8 cellular contexts compared by ENCODE assay signal in genomic region chr15:63834500-63835210, GRCh38. TPM values are rescaled to one million over a fixed set of nuclear protein-coding genes. Genes with fewer than 3 reads are reported as not detected.
DNase-seq lines count a peak whose midpoint lies in the region; ATAC-seq, FAIRE-seq and TF ChIP-seq lines count a peak whose summit lies in the region.

No MANE protein-coding gene starts in this region.

- no peak for TF ChIP-seq CTCF in AG04449 (IDR thresholded peaks at IDR 0.05; ENCODE audit: insufficient read depth, low read length, missing control alignments)
- TF ChIP-seq CTCF in bronchial epithelial cell (IDR thresholded peaks at IDR 0.05; ENCODE audit: insufficient read depth, low read length, severe bottlenecking) = no peak
- no peak for TF ChIP-seq CTCF in omental fat pad (IDR thresholded peaks at IDR 0.05)

- H3K9me3 ChIP-seq in HUES6 (ENCODE audit: control insufficient read depth, insufficient read depth, low read depth, low read length) (no peaks in the 10 kb centered on the region), mononuclear cell (ENCODE audit: low read depth, low read length) (no peaks in the 10 kb centered on the region)

- CTCF ChIA-PET in AG04449 (lab: Yijun Ruan, JAX) = interaction anchor here (0.8 to 1.0 kb wide), 2 partner anchors 48 to 212 kb away, joined by 3 read pairs; partner anchors contain the start of gene DAPK2

- POLR2A ChIA-PET in AG04449 (lab: Yijun Ruan, JAX) = no interaction called here

- H3K36me3 ChIP-seq in HUES6 (ENCODE audit: control insufficient read depth, insufficient read depth, low read length) = no peaks in the 10 kb centered on the region
- H3K36me3 ChIP-seq in bronchial epithelial cell (ENCODE audit: control insufficient read depth, insufficient read depth, low read length) = no peaks in the 10 kb centered on the region

- H3K9ac ChIP-seq in HUES6 (ENCODE audit: low read length) = peak overlapping the region; percentile 95

- FAIRE-seq in bronchial epithelial cell (lab: Jason Lieb, UNC) = no peak

- ATAC-seq in omental fat pad (ENCODE audit: low FRiP score) = no peak

- H3K27me3 ChIP-seq in HUES6 (ENCODE audit: control insufficient read depth, insufficient read depth, low read length) = no peaks in the 10 kb centered on the region
- H3K27me3 ChIP-seq in bronchial epithelial cell (ENCODE audit: control insufficient read depth, insufficient read depth, low read length) = no peaks in the 10 kb centered on the region
- H3K27me3 ChIP-seq in mononuclear cell (ENCODE audit: insufficient read depth, low read length) = no peaks in the 10 kb centered on the region

- H3K4me3 ChIP-seq in AG04449 (ENCODE audit: low read depth, low read length) (peak overlapping the region; percentile 78), HUES6 (ENCODE audit: low read depth, low read length) (peak overlapping the region; percentile 71), bronchial epithelial cell (ENCODE audit: low read depth, low read length) (peak overlapping the region; percentile 87), mononuclear cell (ENCODE audit: low read length) (peak overlapping the region; percentile 89)

- H3K4me1 ChIP-seq in HUES6 (ENCODE audit: control insufficient read depth, insufficient read depth, low read length) = no peaks in the 10 kb centered on the region; the same call in 1 of the 2 replicates
- H3K4me1 ChIP-seq in mononuclear cell (ENCODE audit: insufficient read depth, low read length) = peaks cover 23% of the 10 kb centered on the region

- peak overlapping the region; percentile 91; the same call in 1 of the 2 replicates for H3K27ac ChIP-seq in HUES6 (ENCODE audit: low read depth, low read length)

- DNase-seq in AG04449 (ENCODE audit: low read depth, low spot score) (no peak), bronchial epithelial cell (ENCODE audit: low read depth) (no peak), HPDE6-E6E7 (ENCODE audit: extremely low spot score) (no peak), AML-193 (lab: John Stamatoyannopoulos, UW) (no peak), AG08395 (ENCODE audit: low spot score) (no peak), omental fat pad (ENCODE audit: low spot score) (no peak)

RNA-seq across cellular contexts. Expression of gene HERC1, which starts 0.9 kb away (rescaled TPM):
- total RNA-seq in bronchial epithelial cell (38.2 and 53.1 TPM in 2 replicates), mononuclear cell (274 TPM), omental fat pad (100 to 1,000 TPM in 2 of 4 donors, 10 to 100 TPM in 2; 80.1 to 151 (median 102) TPM)
